10 cellular contexts compared by ENCODE assay signal in the genomic region with DNA sequence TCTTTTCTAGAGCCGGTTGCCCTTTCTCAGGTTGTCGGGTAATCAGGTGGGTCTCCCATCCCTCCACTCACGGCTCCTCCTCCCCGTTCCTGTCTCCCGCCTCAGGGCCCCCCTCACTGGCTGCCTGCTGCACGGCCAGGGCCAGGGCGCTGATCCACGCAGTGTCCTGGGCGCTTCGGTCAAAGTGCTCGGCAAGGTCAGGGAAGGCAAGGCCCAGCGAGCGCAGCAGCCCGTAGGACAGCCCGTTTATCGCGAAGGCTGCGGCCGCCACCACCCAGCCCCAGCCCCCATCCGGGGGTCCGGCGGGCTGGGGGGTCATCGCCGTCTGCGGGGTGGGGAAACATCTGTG. TPM values are rescaled to one million over a fixed set of nuclear protein-coding genes. Genes with fewer than 3 reads are reported as not detected.
DNase-seq lines count a peak whose midpoint lies in the region; ATAC-seq and TF ChIP-seq lines count a peak whose summit lies in the region.
"Had no signal": no experiment of that assay in that cellular context is flagged by ENCODE, and none has a peak within 500 bp of the region (broad histone marks: within the 10 kb centered on the region; RNA-seq: fewer than 3 reads in every experiment).

No MANE protein-coding gene starts in this region.

- H3K4me3 ChIP-seq in retinal pigment epithelial cell (ENCODE audit: low read length): peak overlapping the region; percentile 43

- H3K36me3 ChIP-seq in ES-I3 (ENCODE audit: insufficient read depth, low read length): no peaks in the 10 kb centered on the region
- H3K36me3 ChIP-seq: adrenal gland had no signal

- no peak for TF ChIP-seq CTCF in retinal pigment epithelial cell (conservative IDR thresholded peaks at IDR 0.05; ENCODE audit: low read depth, low read length)

- peaks cover 11% of the 10 kb centered on the region; the same call in 1 of the 2 replicates for H3K4me1 ChIP-seq in ES-I3 (ENCODE audit: insufficient read depth, low read length)

- peak overlapping the region; percentile 49; the same call in 1 of the 2 replicates for H3K9ac ChIP-seq in ES-I3 (ENCODE audit: low read depth, low read length)

- no peaks in the 10 kb centered on the region for H3K9me3 ChIP-seq in ES-I3 (ENCODE audit: control insufficient read depth, insufficient read depth, low read length)
- H3K9me3 ChIP-seq: adrenal gland had no signal

- no peak for DNase-seq in activated T-helper 1 cell treated with anti-CD3 and anti-CD28 coated beads, Interleukin-12 subunit alpha, Interleukin-12 subunit beta, Interleukin-2, Interleukin-4 antibody, amounts not matched to agents 30 ng/mL and 10 ng/mL and 1 ng/mL, durations not matched to agents 14 hours and 24 hours and 36 hours (ENCODE audit: low spot score)
- DNase-seq in left ventricle myocardium superior (no peak), retinal pigment epithelial cell (ENCODE audit: low read depth) (no peak), amygdala (lab: John Stamatoyannopoulos, UW) (no peak), D341Med (ENCODE audit: low spot score) (no peak), LoVo (ENCODE audit: low spot score) (no peak)
- DNase-seq in activated CD4-positive, alpha-beta T cell treated with anti-CD3 and anti-CD28 coated beads, Interleukin-2, amount 50 U/mL, for 4 hours: no peak

- intact Hi-C loops in activated T-helper 1 cell treated with anti-CD3 and anti-CD28 coated beads, Interleukin-12 subunit alpha, Interleukin-12 subunit beta, Interleukin-2, Interleukin-4 antibody, amounts not matched to agents 30 ng/mL and 10 ng/mL and 1 ng/mL, durations not matched to agents 14 hours and 24 hours and 36 hours (cut with micrococcal nuclease): no loop called here
- intact Hi-C loops in left ventricle myocardium superior (cut with micrococcal nuclease): no loop called here

- no peaks in the 10 kb centered on the region for H3K9me3 Mint-ChIP-seq in activated T-helper 1 cell treated with anti-CD3 and anti-CD28 coated beads, Interleukin-12 subunit alpha, Interleukin-12 subunit beta, Interleukin-2, Interleukin-4 antibody, amounts not matched to agents 30 ng/mL and 10 ng/mL and 1 ng/mL, durations not matched to agents 14 hours and 24 hours and 36 hours

- ATAC-seq in left ventricle myocardium superior: peak; percentile 50

- peaks cover 33% of the 10 kb centered on the region for H3K4me1 Mint-ChIP-seq in activated T-helper 1 cell treated with anti-CD3 and anti-CD28 coated beads, Interleukin-12 subunit alpha, Interleukin-12 subunit beta, Interleukin-2, Interleukin-4 antibody, amounts not matched to agents 30 ng/mL and 10 ng/mL and 1 ng/mL, durations not matched to agents 14 hours and 24 hours and 36 hours (ENCODE audit: low read depth)

- peaks cover 12% of the 10 kb centered on the region for H3K36me3 Mint-ChIP-seq in activated T-helper 1 cell treated with anti-CD3 and anti-CD28 coated beads, Interleukin-12 subunit alpha, Interleukin-12 subunit beta, Interleukin-2, Interleukin-4 antibody, amounts not matched to agents 30 ng/mL and 10 ng/mL and 1 ng/mL, durations not matched to agents 14 hours and 24 hours and 36 hours (ENCODE audit: low read depth)

- peaks cover 10% of the 10 kb centered on the region for H3K27me3 Mint-ChIP-seq in activated T-helper 1 cell treated with anti-CD3 and anti-CD28 coated beads, Interleukin-12 subunit alpha, Interleukin-12 subunit beta, Interleukin-2, Interleukin-4 antibody, amounts not matched to agents 30 ng/mL and 10 ng/mL and 1 ng/mL, durations not matched to agents 14 hours and 24 hours and 36 hours (ENCODE audit: insufficient read depth)

- no peak overlapping the region for H3K27ac Mint-ChIP-seq in activated T-helper 1 cell treated with anti-CD3 and anti-CD28 coated beads, Interleukin-12 subunit alpha, Interleukin-12 subunit beta, Interleukin-2, Interleukin-4 antibody, amounts not matched to agents 30 ng/mL and 10 ng/mL and 1 ng/mL, durations not matched to agents 14 hours and 24 hours and 36 hours

- H3K4me3 Mint-ChIP-seq in activated T-helper 1 cell treated with anti-CD3 and anti-CD28 coated beads, Interleukin-12 subunit alpha, Interleukin-12 subunit beta, Interleukin-2, Interleukin-4 antibody, amounts not matched to agents 30 ng/mL and 10 ng/mL and 1 ng/mL, durations not matched to agents 14 hours and 24 hours and 36 hours: peak overlapping the region; percentile 54

RNA-seq across cellular contexts. Expression of a gene that starts 0.7 kb away (rescaled TPM):
- 0.34 and 0.47 TPM in 2 replicates for total RNA-seq in activated T-helper 1 cell treated with anti-CD3 and anti-CD28 coated beads, Interleukin-12 subunit alpha, Interleukin-12 subunit beta, Interleukin-2, Interleukin-4 antibody, amounts not matched to agents 30 ng/mL and 10 ng/mL and 1 ng/mL, durations not matched to agents 14 hours and 24 hours and 36 hours
- total RNA-seq in left ventricle myocardium superior: 0.47 TPM

RNA-seq across cellular contexts. Expression of a gene that starts 7.4 kb away (rescaled TPM):
- total RNA-seq in activated T-helper 1 cell treated with anti-CD3 and anti-CD28 coated beads, Interleukin-12 subunit alpha, Interleukin-12 subunit beta, Interleukin-2, Interleukin-4 antibody, amounts not matched to agents 30 ng/mL and 10 ng/mL and 1 ng/mL, durations not matched to agents 14 hours and 24 hours and 36 hours: 14.3 and 14.8 TPM in 2 replicates
- total RNA-seq in left ventricle myocardium superior: 1.2 TPM

RNA-seq across cellular contexts. Expression of a gene that starts 20.3 kb away (rescaled TPM):
- 1.5 and 2.5 TPM in 2 replicates for total RNA-seq in activated T-helper 1 cell treated with anti-CD3 and anti-CD28 coated beads, Interleukin-12 subunit alpha, Interleukin-12 subunit beta, Interleukin-2, Interleukin-4 antibody, amounts not matched to agents 30 ng/mL and 10 ng/mL and 1 ng/mL, durations not matched to agents 14 hours and 24 hours and 36 hours
- 13.1 TPM for total RNA-seq in left ventricle myocardium superior
- total RNA-seq: NCI-H460 had no signal

RNA-seq across cellular contexts. Expression of a gene that starts 30.7 kb away (rescaled TPM):
- 140 and 144 TPM in 2 replicates for total RNA-seq in activated T-helper 1 cell treated with anti-CD3 and anti-CD28 coated beads, Interleukin-12 subunit alpha, Interleukin-12 subunit beta, Interleukin-2, Interleukin-4 antibody, amounts not matched to agents 30 ng/mL and 10 ng/mL and 1 ng/mL, durations not matched to agents 14 hours and 24 hours and 36 hours
- 174 TPM for total RNA-seq in left ventricle myocardium superior

RNA-seq across cellular contexts. Expression of a gene that starts 36.9 kb away (rescaled TPM):
- not detected in 2 replicates for total RNA-seq in activated T-helper 1 cell treated with anti-CD3 and anti-CD28 coated beads, Interleukin-12 subunit alpha, Interleukin-12 subunit beta, Interleukin-2, Interleukin-4 antibody, amounts not matched to agents 30 ng/mL and 10 ng/mL and 1 ng/mL, durations not matched to agents 14 hours and 24 hours and 36 hours
- 4.4 TPM for total RNA-seq in left ventricle myocardium superior
- total RNA-seq: NCI-H460 had no signal
